33 cellular contexts compared by ENCODE assay signal in the genomic region with DNA sequence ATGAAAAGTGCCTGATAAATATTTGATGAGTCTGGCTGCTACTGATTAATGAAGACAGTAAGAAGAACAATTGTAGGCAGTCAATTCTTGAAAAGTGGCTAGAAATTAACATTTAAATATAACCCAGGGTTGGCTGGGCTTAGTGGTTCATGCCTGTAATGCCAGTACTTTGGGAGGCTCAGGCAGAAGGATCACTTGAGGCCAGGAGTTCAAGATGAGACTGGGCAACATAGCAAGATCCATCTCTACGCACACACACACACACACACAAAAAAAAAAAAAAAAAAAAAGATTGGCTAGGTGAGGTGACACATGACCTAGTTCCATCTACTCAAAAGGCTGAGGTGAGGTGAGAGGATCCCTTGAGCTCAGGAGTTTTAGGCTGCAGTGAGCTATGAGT. TPM values are rescaled to one million over a fixed set of nuclear protein-coding genes. Genes with fewer than 3 reads are reported as not detected.
"Had no signal": no experiment of that assay in that cellular context is flagged by ENCODE, and none has a peak within 500 bp of the region (broad histone marks: within the 10 kb centered on the region; RNA-seq: fewer than 3 reads in every experiment).

No MANE protein-coding gene starts in this region.

- H3K9me3 ChIP-seq: breast epithelium, colonic mucosa had no signal

- H3K27me3 Mint-ChIP-seq: activated CD4-positive, alpha-beta memory T cell treated with anti-CD3 and anti-CD28 coated beads for 36 hours had no signal

- H3K27ac Mint-ChIP-seq: activated CD4-positive, alpha-beta memory T cell treated with anti-CD3 and anti-CD28 coated beads for 36 hours; activated CD4-positive, alpha-beta T cell treated with anti-CD3 and anti-CD28 coated beads for 36 hours; activated CD4-positive, alpha-beta T cell treated with anti-CD3 and anti-CD28 coated beads, Interleukin-2, amount 10 ng/mL, durations not matched to agents 24 days and 14 days; activated CD8-positive, alpha-beta memory T cell treated with anti-CD3 and anti-CD28 coated beads, Interleukin-2, amount 10 ng/mL, durations not matched to agents 7 days and 5 days; activated CD8-positive, alpha-beta T cell treated with anti-CD3 and anti-CD28 coated beads, Interleukin-2, amount 10 ng/mL, durations not matched to agents 7 days and 5 days; activated naive CD4-positive, alpha-beta T cell treated with anti-CD3 and anti-CD28 coated beads for 36 hours; activated naive CD4-positive, alpha-beta T cell treated with anti-CD3 and anti-CD28 coated beads, Interleukin-2, amount 50 U/mL, for 24 hours; activated naive CD8-positive, alpha-beta T cell treated with anti-CD3 and anti-CD28 coated beads, Interleukin-2, amount 10 ng/mL, durations not matched to agents 7 days and 5 days; activated T-helper 1 cell treated with anti-CD3 and anti-CD28 coated beads, Interleukin-12 subunit alpha, Interleukin-12 subunit beta, Interleukin-2, Interleukin-4 antibody, amounts not matched to agents 30 ng/mL and 10 ng/mL and 1 ng/mL, durations not matched to agents 14 hours and 24 hours and 36 hours; activated T-helper 2 cell treated with anti-CD3 and anti-CD28 coated beads, Interferon-gamma antibody, Interleukin-2, Interleukin-4, amounts not matched to agents 10 μg/mL and 5 μg/mL and 100 μg/mL, durations not matched to agents 14 hours and 24 hours and 36 hours; brain; endodermal cell; T-helper 2 cell treated with Interferon-gamma antibody and Interleukin-4, amounts not matched to agents 5 μg/mL and 100 μg/mL, for 36 hours had no signal

- H3K4me1 ChIP-seq: ascending aorta, breast epithelium had no signal

- H3K9me3 Mint-ChIP-seq: activated CD4-positive, alpha-beta memory T cell treated with anti-CD3 and anti-CD28 coated beads for 36 hours; activated CD4-positive, alpha-beta T cell treated with anti-CD3 and anti-CD28 coated beads, Interleukin-2, amount 10 ng/mL, durations not matched to agents 24 days and 14 days; activated naive CD4-positive, alpha-beta T cell treated with anti-CD3 and anti-CD28 coated beads for 36 hours; activated naive CD4-positive, alpha-beta T cell treated with anti-CD3 and anti-CD28 coated beads, Interleukin-2, amount 50 U/mL, for 24 hours; activated naive CD8-positive, alpha-beta T cell treated with anti-CD3 and anti-CD28 coated beads, Interleukin-2, amount 10 ng/mL, durations not matched to agents 7 days and 5 days; activated T-helper 1 cell treated with anti-CD3 and anti-CD28 coated beads, Interleukin-12 subunit alpha, Interleukin-12 subunit beta, Interleukin-2, Interleukin-4 antibody, amounts not matched to agents 30 ng/mL and 10 ng/mL and 1 ng/mL, durations not matched to agents 14 hours and 24 hours and 36 hours; activated T-helper 2 cell treated with anti-CD3 and anti-CD28 coated beads, Interferon-gamma antibody, Interleukin-2, Interleukin-4, amounts not matched to agents 10 μg/mL and 5 μg/mL and 100 μg/mL, durations not matched to agents 14 hours and 24 hours and 36 hours; endodermal cell; T-helper 2 cell treated with Interferon-gamma antibody and Interleukin-4, amounts not matched to agents 5 μg/mL and 100 μg/mL, for 36 hours had no signal

- H3K4me3 ChIP-seq: ascending aorta, breast epithelium, cardiac muscle cell, colonic mucosa, dorsolateral prefrontal cortex had no signal

- H3K4me1 Mint-ChIP-seq: brain had no signal

- H3K4me3 Mint-ChIP-seq: activated CD4-positive, alpha-beta memory T cell treated with anti-CD3 and anti-CD28 coated beads for 36 hours; activated CD4-positive, alpha-beta T cell treated with anti-CD3 and anti-CD28 coated beads for 36 hours; activated CD4-positive, alpha-beta T cell treated with anti-CD3 and anti-CD28 coated beads, Interleukin-2, amount 10 ng/mL, durations not matched to agents 24 days and 14 days; activated CD8-positive, alpha-beta memory T cell treated with anti-CD3 and anti-CD28 coated beads, Interleukin-2, amount 10 ng/mL, durations not matched to agents 7 days and 5 days; activated CD8-positive, alpha-beta T cell treated with anti-CD3 and anti-CD28 coated beads, Interleukin-2, amount 10 ng/mL, durations not matched to agents 7 days and 5 days; activated naive CD4-positive, alpha-beta T cell treated with anti-CD3 and anti-CD28 coated beads for 36 hours; activated naive CD4-positive, alpha-beta T cell treated with anti-CD3 and anti-CD28 coated beads, Interleukin-2, amount 50 U/mL, for 24 hours; activated naive CD8-positive, alpha-beta T cell treated with anti-CD3 and anti-CD28 coated beads, Interleukin-2, amount 10 ng/mL, durations not matched to agents 7 days and 5 days; activated T-helper 1 cell treated with anti-CD3 and anti-CD28 coated beads, Interleukin-12 subunit alpha, Interleukin-12 subunit beta, Interleukin-2, Interleukin-4 antibody, amounts not matched to agents 30 ng/mL and 10 ng/mL and 1 ng/mL, durations not matched to agents 14 hours and 24 hours and 36 hours; brain; endodermal cell; T-helper 2 cell treated with Interferon-gamma antibody and Interleukin-4, amounts not matched to agents 5 μg/mL and 100 μg/mL, for 36 hours had no signal

- H3K36me3 Mint-ChIP-seq: activated CD4-positive, alpha-beta memory T cell treated with anti-CD3 and anti-CD28 coated beads for 36 hours; activated naive CD4-positive, alpha-beta T cell treated with anti-CD3 and anti-CD28 coated beads, Interleukin-2, amount 50 U/mL, for 24 hours; activated naive CD8-positive, alpha-beta T cell treated with anti-CD3 and anti-CD28 coated beads, Interleukin-2, amount 10 ng/mL, durations not matched to agents 7 days and 5 days; brain had no signal

- H3K36me3 ChIP-seq: ascending aorta, breast epithelium, cardiac muscle cell, colonic mucosa, WERI-Rb-1 had no signal

- ATAC-seq: activated CD4-positive, alpha-beta T cell treated with anti-CD3 and anti-CD28 coated beads for 36 hours; activated CD8-positive, alpha-beta memory T cell treated with anti-CD3 and anti-CD28 coated beads, Interleukin-2, amount 10 ng/mL, durations not matched to agents 7 days and 5 days; activated CD8-positive, alpha-beta T cell treated with anti-CD3 and anti-CD28 coated beads, Interleukin-2, amount 10 ng/mL, durations not matched to agents 7 days and 5 days; esophagus mucosa had no signal

- H3K27me3 ChIP-seq: ascending aorta, breast epithelium, cardiac muscle cell, colonic mucosa, dorsolateral prefrontal cortex had no signal

- H3K27ac ChIP-seq: ascending aorta, breast epithelium, cardiac muscle cell, colonic mucosa, dorsolateral prefrontal cortex, WERI-Rb-1 had no signal

- DNase-seq: activated CD4-positive, alpha-beta memory T cell treated with anti-CD3 and anti-CD28 coated beads for 36 hours; activated CD4-positive, alpha-beta T cell treated with anti-CD3 and anti-CD28 coated beads for 36 hours; activated CD4-positive, alpha-beta T cell treated with anti-CD3 and anti-CD28 coated beads, Interleukin-2, amount 10 ng/mL, durations not matched to agents 24 days and 14 days; activated CD4-positive, CD25-positive, alpha-beta regulatory T cell; activated CD4-positive, CD25-positive, alpha-beta regulatory T cell treated with anti-CD3 and anti-CD28 coated beads, Interleukin-2, amount 50 U/mL, for 72 hours; activated CD8-positive, alpha-beta memory T cell treated with anti-CD3 and anti-CD28 coated beads, Interleukin-2, amount 10 ng/mL, durations not matched to agents 7 days and 5 days; activated CD8-positive, alpha-beta memory T cell treated with anti-CD3 and anti-CD28 coated beads, Interleukin-2, amount 50 U/mL, for 4 hours; activated CD8-positive, alpha-beta T cell treated with anti-CD3 and anti-CD28 coated beads, Interleukin-2, amount 10 ng/mL, durations not matched to agents 7 days and 5 days; activated effector memory CD4-positive, alpha-beta T cell treated with anti-CD3 and anti-CD28 coated beads, Interleukin-2, amount 50 U/mL, for 16 hours; activated naive CD4-positive, alpha-beta T cell treated with anti-CD3 and anti-CD28 coated beads for 36 hours; activated naive CD8-positive, alpha-beta T cell treated with anti-CD3 and anti-CD28 coated beads, Interleukin-2, amount 10 ng/mL, durations not matched to agents 7 days and 5 days; activated T-cell treated with anti-CD3 and anti-CD28 coated beads, Interleukin-2, amount 50 U/mL, for 1 hour; activated T-cell treated with anti-CD3 and anti-CD28 coated beads, Interleukin-2, amount 50 U/mL, for 48 hours; central memory CD4-positive, alpha-beta T cell; cerebellar nuclear complex; colonic mucosa; dorsolateral prefrontal cortex; effector memory CD4-positive, alpha-beta T cell; endodermal cell; foreskin fibroblast; head of caudate nucleus; hypothalamus; T1000; WERI-Rb-1 had no signal

RNA-seq across cellular contexts. Expression of a gene that starts 7.9 kb away (rescaled TPM):
- total RNA-seq: activated CD4-positive, alpha-beta memory T cell treated with anti-CD3 and anti-CD28 coated beads for 36 hours; activated CD4-positive, alpha-beta T cell treated with anti-CD3 and anti-CD28 coated beads for 36 hours; activated CD4-positive, alpha-beta T cell treated with anti-CD3 and anti-CD28 coated beads, Interleukin-2, amount 10 ng/mL, durations not matched to agents 24 days and 14 days; activated CD8-positive, alpha-beta memory T cell treated with anti-CD3 and anti-CD28 coated beads, Interleukin-2, amount 10 ng/mL, durations not matched to agents 7 days and 5 days; activated CD8-positive, alpha-beta T cell treated with anti-CD3 and anti-CD28 coated beads, Interleukin-2, amount 10 ng/mL, durations not matched to agents 7 days and 5 days; activated naive CD4-positive, alpha-beta T cell treated with anti-CD3 and anti-CD28 coated beads for 36 hours; activated T-helper 1 cell treated with anti-CD3 and anti-CD28 coated beads, Interleukin-12 subunit alpha, Interleukin-12 subunit beta, Interleukin-2, Interleukin-4 antibody, amounts not matched to agents 30 ng/mL and 10 ng/mL and 1 ng/mL, durations not matched to agents 14 hours and 24 hours and 36 hours; activated T-helper 2 cell treated with anti-CD3 and anti-CD28 coated beads, Interferon-gamma antibody, Interleukin-2, Interleukin-4, amounts not matched to agents 10 μg/mL and 5 μg/mL and 100 μg/mL, durations not matched to agents 14 hours and 24 hours and 36 hours had no signal
